2 cellular contexts compared by ENCODE assay signal in the genomic region with DNA sequence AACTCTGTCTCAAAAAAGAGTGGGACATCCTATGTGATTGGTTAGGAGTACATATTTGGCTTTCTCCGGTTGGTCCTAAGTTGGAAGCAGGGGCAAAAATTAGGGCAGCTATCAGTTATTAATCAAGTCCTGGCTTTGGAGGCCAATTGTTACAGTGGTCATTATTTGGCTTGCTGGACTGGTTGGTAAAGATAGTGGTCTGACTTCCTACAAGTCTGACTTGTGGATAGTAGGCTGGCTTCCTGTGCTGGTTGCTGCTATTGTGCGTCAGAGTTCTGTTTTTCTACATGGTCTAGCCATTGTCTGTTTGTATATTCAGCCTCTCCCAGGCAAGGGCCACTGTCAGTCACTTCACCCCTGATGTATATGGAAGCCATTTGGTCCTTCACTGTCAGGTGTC.
TF ChIP-seq lines count a peak whose summit lies in the region.

No MANE protein-coding gene starts in this region.

TF ChIP-seq in WTC11, 78 proteins besides CTCF, POLR2A, EP300 and RAD21:
- TF ChIP-seq, protein P1, sequence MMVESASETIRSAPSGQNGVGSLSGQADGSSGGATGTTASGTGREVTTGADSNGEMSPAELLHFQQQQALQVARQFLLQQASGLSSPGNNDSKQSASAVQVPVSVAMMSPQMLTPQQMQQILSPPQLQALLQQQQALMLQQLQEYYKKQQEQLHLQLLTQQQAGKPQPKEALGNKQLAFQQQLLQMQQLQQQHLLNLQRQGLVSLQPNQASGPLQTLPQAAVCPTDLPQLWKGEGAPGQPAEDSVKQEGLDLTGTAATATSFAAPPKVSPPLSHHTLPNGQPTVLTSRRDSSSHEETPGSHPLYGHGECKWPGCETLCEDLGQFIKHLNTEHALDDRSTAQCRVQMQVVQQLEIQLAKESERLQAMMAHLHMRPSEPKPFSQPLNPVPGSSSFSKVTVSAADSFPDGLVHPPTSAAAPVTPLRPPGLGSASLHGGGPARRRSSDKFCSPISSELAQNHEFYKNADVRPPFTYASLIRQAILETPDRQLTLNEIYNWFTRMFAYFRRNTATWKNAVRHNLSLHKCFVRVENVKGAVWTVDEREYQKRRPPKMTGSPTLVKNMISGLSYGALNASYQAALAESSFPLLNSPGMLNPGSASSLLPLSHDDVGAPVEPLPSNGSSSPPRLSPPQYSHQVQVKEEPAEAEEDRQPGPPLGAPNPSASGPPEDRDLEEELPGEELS (CRISPR knock-in tag; IDR thresholded peaks at IDR 0.05), result no peak
- no peak for TF ChIP-seq GABPB1 (CRISPR knock-in tag; IDR thresholded peaks at IDR 0.05)
- TF ChIP-seq, protein P2, sequence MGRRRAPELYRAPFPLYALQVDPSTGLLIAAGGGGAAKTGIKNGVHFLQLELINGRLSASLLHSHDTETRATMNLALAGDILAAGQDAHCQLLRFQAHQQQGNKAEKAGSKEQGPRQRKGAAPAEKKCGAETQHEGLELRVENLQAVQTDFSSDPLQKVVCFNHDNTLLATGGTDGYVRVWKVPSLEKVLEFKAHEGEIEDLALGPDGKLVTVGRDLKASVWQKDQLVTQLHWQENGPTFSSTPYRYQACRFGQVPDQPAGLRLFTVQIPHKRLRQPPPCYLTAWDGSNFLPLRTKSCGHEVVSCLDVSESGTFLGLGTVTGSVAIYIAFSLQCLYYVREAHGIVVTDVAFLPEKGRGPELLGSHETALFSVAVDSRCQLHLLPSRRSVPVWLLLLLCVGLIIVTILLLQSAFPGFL (CRISPR knock-in tag; IDR thresholded peaks at IDR 0.05; ENCODE audit: borderline replicate concordance), result no peak
- no peak for TF ChIP-seq KAT7 (CRISPR knock-in tag; IDR thresholded peaks at IDR 0.05; ENCODE audit: borderline replicate concordance)
TF ChIP-seq in WTC11: peak in this region for 0.

TF ChIP-seq in H1, 55 proteins besides CTCF, POLR2A, EP300 and RAD21:
- no peak for TF ChIP-seq RFX5 (IDR thresholded peaks at IDR 0.05; ENCODE audit: borderline replicate concordance, low read depth, low read length)
- no peak for TF ChIP-seq TAF7 (optimal IDR thresholded peaks at IDR 0.05; ENCODE audit: borderline replicate concordance, low read depth, low read length)
- TF ChIP-seq TEAD4 (IDR thresholded peaks at IDR 0.05; ENCODE audit: low read depth, low read length), result no peak
- TF ChIP-seq GTF2F1 (IDR thresholded peaks at IDR 0.05; ENCODE audit: borderline replicate concordance, low read depth, low read length), result no peak
- TF ChIP-seq SIN3A (conservative IDR thresholded peaks at IDR 0.05 in 1 of 2, IDR thresholded peaks at IDR 0.05 in 1 of 2; ENCODE audit: low read depth in 1 of 2, low read length in 2 of 2), result no peak
- no peak for TF ChIP-seq CHD1 (IDR thresholded peaks at IDR 0.05; ENCODE audit: low read depth, low read length)
